13 cellular contexts compared by ENCODE assay signal in the genomic region with DNA sequence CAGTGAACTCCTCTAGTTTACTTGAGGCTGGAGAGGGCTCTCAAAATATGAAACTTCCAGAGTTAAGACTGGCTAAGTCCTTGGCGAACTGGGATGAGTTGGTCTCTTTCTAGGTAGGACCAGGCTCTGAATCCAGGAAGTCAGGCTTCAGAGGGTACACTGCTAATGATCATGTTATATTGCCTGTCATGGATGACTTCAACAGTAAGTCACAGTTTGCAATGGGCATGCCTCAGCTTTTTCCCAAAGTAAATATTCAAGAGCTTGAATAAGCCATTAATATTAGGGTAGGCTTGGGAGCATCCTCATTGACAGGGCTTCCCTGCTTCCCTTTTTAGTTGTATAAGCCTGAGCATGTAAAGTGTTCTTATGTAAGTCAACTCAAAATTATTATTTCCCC.
DNase-seq lines count a peak whose midpoint lies in the region; ATAC-seq, FAIRE-seq and TF ChIP-seq lines count a peak whose summit lies in the region.
"Had no signal": no experiment of that assay in that cellular context is flagged by ENCODE, and none has a peak within 500 bp of the region (broad histone marks: within the 10 kb centered on the region; RNA-seq: fewer than 3 reads in every experiment).

No MANE protein-coding gene starts in this region.

- TF ChIP-seq CTCF in HFFc6 (IDR thresholded peaks at IDR 0.05): no peak
- TF ChIP-seq CTCF in bronchial epithelial cell (IDR thresholded peaks at IDR 0.05; ENCODE audit: insufficient read depth, low read length, severe bottlenecking): no peak

- peaks cover 38% of the 10 kb centered on the region for H3K4me1 Mint-ChIP-seq in HFFc6 (ENCODE audit: low read depth)
- no peaks in the 10 kb centered on the region for H3K4me1 Mint-ChIP-seq in activated CD4-positive, alpha-beta T cell treated with anti-CD3 and anti-CD28 coated beads, Interleukin-2, amount 10 ng/mL, durations not matched to agents 7 days and 5 days
- H3K4me1 Mint-ChIP-seq in effector memory CD8-positive, alpha-beta T cell (ENCODE audit: low read depth in 2 of 2): peaks cover 0 to 3% of the 10 kb centered on the region in 2 donors

- H3K9me3 Mint-ChIP-seq in HFFc6: no peaks in the 10 kb centered on the region
- no peaks in the 10 kb centered on the region for H3K9me3 Mint-ChIP-seq in activated CD4-positive, alpha-beta T cell treated with anti-CD3 and anti-CD28 coated beads, Interleukin-2, amount 10 ng/mL, durations not matched to agents 7 days and 5 days
- no peaks in the 10 kb centered on the region for H3K9me3 Mint-ChIP-seq in effector memory CD8-positive, alpha-beta T cell

- CTCF ChIA-PET in activated CD4-positive, alpha-beta T cell treated with anti-CD3 and anti-CD28 coated beads, Interleukin-2, amount 10 ng/mL, durations not matched to agents 7 days and 5 days (lab: Charles Lee): no interaction called here

- no peak overlapping the region for H3K4me3 Mint-ChIP-seq in HFFc6
- H3K4me3 Mint-ChIP-seq in activated CD4-positive, alpha-beta T cell treated with anti-CD3 and anti-CD28 coated beads, Interleukin-2, amount 10 ng/mL, durations not matched to agents 7 days and 5 days: no peak overlapping the region
- H3K4me3 Mint-ChIP-seq in effector memory CD8-positive, alpha-beta T cell: no peak overlapping the region

- POLR2A ChIA-PET in activated CD4-positive, alpha-beta T cell treated with anti-CD3 and anti-CD28 coated beads, Interleukin-2, amount 10 ng/mL, durations not matched to agents 7 days and 5 days (lab: Charles Lee): no interaction called here

- H3K27ac Mint-ChIP-seq in HFFc6: peak overlapping the region; percentile 93
- H3K27ac Mint-ChIP-seq in activated CD4-positive, alpha-beta T cell treated with anti-CD3 and anti-CD28 coated beads, Interleukin-2, amount 10 ng/mL, durations not matched to agents 7 days and 5 days: no peak overlapping the region
- H3K27ac Mint-ChIP-seq in effector memory CD8-positive, alpha-beta T cell: no peak overlapping the region

- no peak for FAIRE-seq in bronchial epithelial cell (lab: Jason Lieb, UNC)

- H3K27me3 Mint-ChIP-seq in HFFc6 (ENCODE audit: insufficient read depth): peaks cover 1% of the 10 kb centered on the region; the same call in 1 of the 2 replicates
- H3K27me3 Mint-ChIP-seq in activated CD4-positive, alpha-beta T cell treated with anti-CD3 and anti-CD28 coated beads, Interleukin-2, amount 10 ng/mL, durations not matched to agents 7 days and 5 days: no peaks in the 10 kb centered on the region
- H3K27me3 Mint-ChIP-seq in effector memory CD8-positive, alpha-beta T cell: peaks cover 0 to 8% of the 10 kb centered on the region in 2 donors

- ATAC-seq in effector memory CD8-positive, alpha-beta T cell (replicated peaks): no peak

- H3K4me3 ChIP-seq in bronchial epithelial cell (ENCODE audit: low read depth, low read length): no peak overlapping the region
- H3K4me3 ChIP-seq: HAP-1 had no signal

- DNase-seq in DMS53 treated with DMSO at 0.1 percent for 48 hours (lab: John Stamatoyannopoulos, UW; ENCODE audit: unreplicated experiment): peak; percentile 72
- no peak for DNase-seq in HFFc6
- peak; percentile 88 for DNase-seq in bronchial epithelial cell (ENCODE audit: low read depth)
- DNase-seq in kidney tubule cell (ENCODE audit: low spot score): peak; percentile 79
- DNase-seq in activated CD4-positive, alpha-beta T cell treated with anti-CD3 and anti-CD28 coated beads, Interleukin-2, amount 10 ng/mL, durations not matched to agents 7 days and 5 days: no peak
- no peak for DNase-seq in effector memory CD8-positive, alpha-beta T cell
- no peak for DNase-seq in mesenteric fat pad (ENCODE audit: low spot score)
- DNase-seq: AML-193, NCI-H1436, NCI-H2029 treated with DMSO at 0.1 percent for 48 hours, NCI-H526, OCI-M1 had no signal

- H3K36me3 ChIP-seq in bronchial epithelial cell (ENCODE audit: control insufficient read depth, insufficient read depth, low read length): no peaks in the 10 kb centered on the region
- H3K36me3 ChIP-seq: HAP-1 had no signal

- no peaks in the 10 kb centered on the region for H3K36me3 Mint-ChIP-seq in HFFc6 (ENCODE audit: low read depth)
- no peaks in the 10 kb centered on the region for H3K36me3 Mint-ChIP-seq in activated CD4-positive, alpha-beta T cell treated with anti-CD3 and anti-CD28 coated beads, Interleukin-2, amount 10 ng/mL, durations not matched to agents 7 days and 5 days (ENCODE audit: low read depth)
- no peaks in the 10 kb centered on the region for H3K36me3 Mint-ChIP-seq in effector memory CD8-positive, alpha-beta T cell (ENCODE audit: insufficient read depth)

- no peaks in the 10 kb centered on the region for H3K27me3 ChIP-seq in bronchial epithelial cell (ENCODE audit: control insufficient read depth, insufficient read depth, low read length)

Comparison
In these comparisons a context has a peak if more than half of its experiments do, and no peak if none do; other contexts are left out.
1. DNase-seq: peak in DMS53 treated with DMSO at 0.1 percent for 48 hours (single experiment), bronchial epithelial cell (single experiment) and kidney tubule cell (single experiment); none in HFFc6 (single experiment), activated CD4-positive, alpha-beta T cell treated with anti-CD3 and anti-CD28 coated beads, Interleukin-2, amount 10 ng/mL, durations not matched to agents 7 days and 5 days (single experiment), effector memory CD8-positive, alpha-beta T cell (0 of 3) and mesenteric fat pad (single experiment).